In genomic region chr16:89102035-89102776, GRCh38 we compare ENCODE assay signal across 19 cellular contexts. TPM values are rescaled to one million over a fixed set of nuclear protein-coding genes. Genes with fewer than 3 reads are reported as not detected.
DNase-seq lines count a peak whose midpoint lies in the region; FAIRE-seq and TF ChIP-seq lines count a peak whose summit lies in the region.
"Had no signal": no experiment of that assay in that cellular context is flagged by ENCODE, and none has a peak within 500 bp of the region (broad histone marks: within the 10 kb centered on the region; RNA-seq: fewer than 3 reads in every experiment).

No MANE protein-coding gene starts in this region.

- peak overlapping the region; percentile 19 for H3K4me3 Mint-ChIP-seq in activated naive CD4-positive, alpha-beta T cell treated with anti-CD3 and anti-CD28 coated beads, Interleukin-2, amount 10 ng/mL, durations not matched to agents 7 days and 5 days
- no peak overlapping the region for H3K4me3 Mint-ChIP-seq in endodermal cell
- H3K4me3 Mint-ChIP-seq: activated naive CD8-positive, alpha-beta T cell had no signal

- peak overlapping the region; percentile 81 for H3K27ac Mint-ChIP-seq in activated naive CD4-positive, alpha-beta T cell treated with anti-CD3 and anti-CD28 coated beads, Interleukin-2, amount 10 ng/mL, durations not matched to agents 7 days and 5 days
- H3K27ac Mint-ChIP-seq in endodermal cell = no peak overlapping the region

- no peak overlapping the region for H3K9ac ChIP-seq in endodermal cell (ENCODE audit: extremely low read depth, low read length, poor library complexity, severe bottlenecking)
- H3K9ac ChIP-seq: SK-N-SH had no signal

- FAIRE-seq in small intestine (lab: Jason Lieb, UNC) = no peak

- H3K27ac ChIP-seq in endodermal cell (ENCODE audit: low read depth, low read length) (no peak overlapping the region), small intestine (ENCODE audit: low read depth in 1 of 2, low read length in 1 of 2) (peak overlapping the region; percentile 89)
- H3K27ac ChIP-seq: breast epithelium, esophagus muscularis mucosa, PC-9, sigmoid colon, suprapubic skin had no signal

- H3K9me3 Mint-ChIP-seq in activated naive CD4-positive, alpha-beta T cell treated with anti-CD3 and anti-CD28 coated beads, Interleukin-2, amount 10 ng/mL, durations not matched to agents 7 days and 5 days = no peaks in the 10 kb centered on the region
- H3K9me3 Mint-ChIP-seq in endodermal cell = no peaks in the 10 kb centered on the region

- H3K36me3 ChIP-seq in endodermal cell (ENCODE audit: control insufficient read depth, insufficient read depth, low read length) (peaks cover 49% of the 10 kb centered on the region), small intestine (ENCODE audit: control insufficient read depth in 2 of 2, insufficient read depth in 2 of 2, low read length in 2 of 2) (peaks cover 3 to 12% of the 10 kb centered on the region in 2 donors)
- H3K36me3 ChIP-seq: breast epithelium had no signal

- no peaks in the 10 kb centered on the region for H3K27me3 Mint-ChIP-seq in activated naive CD4-positive, alpha-beta T cell treated with anti-CD3 and anti-CD28 coated beads, Interleukin-2, amount 10 ng/mL, durations not matched to agents 7 days and 5 days
- H3K27me3 Mint-ChIP-seq in endodermal cell (ENCODE audit: insufficient read depth) = no peaks in the 10 kb centered on the region
- H3K27me3 Mint-ChIP-seq: activated naive CD8-positive, alpha-beta T cell had no signal

- H3K4me1 Mint-ChIP-seq in activated naive CD4-positive, alpha-beta T cell treated with anti-CD3 and anti-CD28 coated beads, Interleukin-2, amount 10 ng/mL, durations not matched to agents 7 days and 5 days = peaks cover 62% of the 10 kb centered on the region
- H3K4me1 Mint-ChIP-seq in endodermal cell = peaks cover 19% of the 10 kb centered on the region

- CTCF ChIA-PET in activated naive CD4-positive, alpha-beta T cell treated with anti-CD3 and anti-CD28 coated beads, Interleukin-2, amount 10 ng/mL, durations not matched to agents 7 days and 5 days (lab: Charles Lee) = no interaction called here

- no peaks in the 10 kb centered on the region for H3K9me3 ChIP-seq in endodermal cell (ENCODE audit: control insufficient read depth, low read length)
- no peaks in the 10 kb centered on the region for H3K9me3 ChIP-seq in small intestine (ENCODE audit: control insufficient read depth, low read depth)
- H3K9me3 ChIP-seq: breast epithelium, esophagus muscularis mucosa, HAP-1, sigmoid colon, SK-N-SH, suprapubic skin had no signal

- WGBS in endodermal cell (ENCODE audit: insufficient coverage in 1 of 2, insufficient read length in 1 of 2), 2 experiments = 91 to 94% methylated on average over 24 to 26 of the region's 26 CpGs
- WGBS in small intestine, 3 donors = 30 to 71% (median 46%) methylated on average over 25 to 26 of the region's 26 CpGs

- H3K4me3 ChIP-seq in endodermal cell (ENCODE audit: low read length) = no peak overlapping the region
- peak overlapping the region in 1 of 2 donors; percentile 3 for H3K4me3 ChIP-seq in small intestine (ENCODE audit: low read depth in 1 of 2, low read length in 2 of 2)
- H3K4me3 ChIP-seq: breast epithelium, esophagus muscularis mucosa, HAP-1, PC-9, sigmoid colon, suprapubic skin had no signal

- TF ChIP-seq CTCF in endodermal cell (conservative IDR thresholded peaks at IDR 0.05) = no peak

- peaks cover 59% of the 10 kb centered on the region for H3K36me3 Mint-ChIP-seq in activated naive CD4-positive, alpha-beta T cell treated with anti-CD3 and anti-CD28 coated beads, Interleukin-2, amount 10 ng/mL, durations not matched to agents 7 days and 5 days
- H3K36me3 Mint-ChIP-seq in endodermal cell (ENCODE audit: low read depth) = peaks cover 57% of the 10 kb centered on the region

- H3K27me3 ChIP-seq in endodermal cell (ENCODE audit: control insufficient read depth, insufficient read depth, low read length, poor library complexity, severe bottlenecking) = no peaks in the 10 kb centered on the region
- H3K27me3 ChIP-seq in small intestine (ENCODE audit: control insufficient read depth in 2 of 2, insufficient read depth in 2 of 2, low read length in 2 of 2) = no peaks in the 10 kb centered on the region
- H3K27me3 ChIP-seq: breast epithelium, esophagus muscularis mucosa, sigmoid colon, suprapubic skin had no signal

- no peak for DNase-seq in activated naive CD4-positive, alpha-beta T cell treated with anti-CD3 and anti-CD28 coated beads, Interleukin-2, amount 10 ng/mL, durations not matched to agents 7 days and 5 days
- no peak for DNase-seq in activated naive CD4-positive, alpha-beta T cell treated with anti-CD3 and anti-CD28 coated beads, Interleukin-2, amount 50 U/mL, for 16 hours
- DNase-seq in NCI-H187 treated with DMSO at 0.1 percent for 48 hours (lab: John Stamatoyannopoulos, UW) (peak; percentile 56), endodermal cell (peak; percentile 70), small intestine (peak; percentile 85), HK-2 (ENCODE audit: unreplicated experiment) (no peak), inferior parietal cortex (ENCODE audit: extremely low spot score) (no peak), NCI-H128 (lab: John Stamatoyannopoulos, UW; ENCODE audit: unreplicated experiment) (no peak)
- DNase-seq: NCI-H1930; NCI-H748 treated with DMSO at 0.1 percent for 48 hours; PC-9; sigmoid colon; SK-N-SH; stimulated activated CD4-positive, alpha-beta T cell treated with anti-CD3 and anti-CD28 coated beads, Interleukin-2, amount 100 ng/mL, for 48 hours had no signal

- H3K4me1 ChIP-seq in endodermal cell (ENCODE audit: control insufficient read depth, insufficient read depth, low read length) (peaks cover 13% of the 10 kb centered on the region), small intestine (ENCODE audit: control insufficient read depth in 2 of 2, insufficient read depth in 1 of 2, low read depth in 1 of 2, low read length in 1 of 2) (peaks cover 4 to 29% of the 10 kb centered on the region in 2 donors)
- H3K4me1 ChIP-seq: breast epithelium had no signal

RNA-seq across cellular contexts. Expression of gene ACSF3, which starts 8.6 kb away (rescaled TPM):
- total RNA-seq in endodermal cell = 10 to 100 TPM; 34.8 to 35.5 TPM
- 16.8 TPM for polyA plus RNA-seq in endodermal cell (2013, experiment 1 of 2)
- 16.0 TPM for polyA plus RNA-seq in endodermal cell (2013, experiment 2 of 2)
- polyA plus RNA-seq in small intestine = 10 to 100 TPM; 49.2 to 93.7 (median 68.1) TPM

Comparison
In these comparisons a context has a peak if more than half of its experiments do, and no peak if none do; other contexts are left out.
1. DNase-seq: peak in NCI-H187 treated with DMSO at 0.1 percent for 48 hours (single experiment), endodermal cell (single experiment) and small intestine (single experiment); none in activated naive CD4-positive, alpha-beta T cell treated with anti-CD3 and anti-CD28 coated beads, Interleukin-2, amount 10 ng/mL, durations not matched to agents 7 days and 5 days (single experiment), activated naive CD4-positive, alpha-beta T cell treated with anti-CD3 and anti-CD28 coated beads, Interleukin-2, amount 50 U/mL, for 16 hours (single experiment), HK-2 (single experiment), inferior parietal cortex (single experiment) and NCI-H128 (single experiment).